Comparison of ENCODE assay signal across 10 cellular contexts in the genomic region with DNA sequence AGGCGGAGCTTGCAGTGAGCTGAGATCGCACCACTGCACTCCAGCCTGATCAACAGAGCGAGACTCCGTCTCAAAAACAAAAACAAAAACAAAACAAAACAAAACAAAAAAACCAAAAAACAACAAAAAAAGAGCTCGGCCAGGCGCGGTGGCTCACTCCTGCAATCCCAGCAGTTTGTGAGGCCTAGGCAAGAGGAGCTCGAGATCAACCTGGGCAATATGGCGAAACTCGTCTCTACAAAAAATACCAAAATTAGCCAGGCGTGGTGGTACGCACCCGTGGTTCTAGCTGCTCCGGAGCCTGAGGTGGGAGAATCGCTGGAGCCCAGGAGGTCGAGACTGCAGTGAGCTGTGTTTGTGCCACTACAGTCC. TPM values are rescaled to one million over a fixed set of nuclear protein-coding genes. Genes with fewer than 3 reads are reported as not detected.
A peak's percentile ranks its signal among the peaks of the same experiment; 100 is the strongest.
DNase-seq lines count a peak whose midpoint lies in the region; ATAC-seq and TF ChIP-seq lines count a peak whose summit lies in the region.
"Had no signal": no experiment of that assay in that cellular context is flagged by ENCODE, and none has a peak within 500 bp of the region (broad histone marks: within the 10 kb centered on the region; RNA-seq: fewer than 3 reads in every experiment).

No MANE protein-coding gene starts in this region.

- H3K4me2 ChIP-seq in SU-DHL-6 (ENCODE audit: low read depth, low read length, poor library complexity, severe bottlenecking) = peak overlapping the region; percentile 99

- no peaks in the 10 kb centered on the region for H3K27me3 ChIP-seq in heart left ventricle
- H3K27me3 ChIP-seq in SU-DHL-6 (ENCODE audit: low read length) = no peaks in the 10 kb centered on the region
- no peaks in the 10 kb centered on the region for H3K27me3 ChIP-seq in tibial artery
- H3K27me3 ChIP-seq in Peyer's patch = no peaks in the 10 kb centered on the region

- H2AFZ ChIP-seq in SU-DHL-6 (ENCODE audit: low read depth, low read length, severe bottlenecking) = peak overlapping the region; percentile 86

- intact Hi-C loops in heart left ventricle (cut with DNase I) (loop anchor here in 7 of 10 donors (5.0 to 10.0 kb wide), 7 partner anchors 37 to 400 kb away; a partner anchor contains a TSS), Right ventricle myocardium superior (cut with DNase I) (loop anchor here (5.0 kb wide), 1 partner anchor 37 kb away; a partner anchor contains a TSS), tibial artery (cut with DNase I; ENCODE audit: low total_unique reads) (loop anchor here (5.0 to 10.0 kb wide), 2 partner anchors 77 to 380 kb away; a partner anchor contains a TSS)

- TF ChIP-seq POLR2A in heart left ventricle (IDR thresholded peaks at IDR 0.05) (no peak), Peyer's patch (IDR thresholded peaks at IDR 0.05) (no peak)

- WGBS in heart left ventricle, 4 donors = 74 to 90% (median 86%) methylated on average over 16 of the region's 16 CpGs

- H3K27ac ChIP-seq in heart left ventricle (peak overlapping the region in 4 of 12 donors; percentile 9 to 49 (median 35)), SU-DHL-6 (ENCODE audit: low read depth, low read length) (peak overlapping the region; percentile 46), tibial artery (peak overlapping the region in 1 of 2 donors; percentile 72), Peyer's patch (peak overlapping the region in 2 of 4 donors; percentile 9 to 50)

- H4K20me1 ChIP-seq in SU-DHL-6 (ENCODE audit: low read depth, low read length) = no peaks in the 10 kb centered on the region

- H3K4me1 ChIP-seq in heart left ventricle (peaks cover 0 to 33% (median 9%) of the 10 kb centered on the region in 12 donors), tibial artery (peaks cover 0 to 19% (median 12%) of the 10 kb centered on the region in 4 donors), Peyer's patch (peaks cover 0 to 21% (median 0%) of the 10 kb centered on the region in 4 donors)

- H3K4me3 ChIP-seq in heart left ventricle (peak overlapping the region in 9 of 12 donors; percentile 30 to 67 (median 58)), SU-DHL-6 (ENCODE audit: insufficient read depth, low read length, poor library complexity, severe bottlenecking) (peak overlapping the region; percentile 61), fibroblast of mammary gland (ENCODE audit: control insufficient read depth, low read depth, low read length) (peak overlapping the region; percentile 14), tibial artery (peak overlapping the region; percentile 59 to 64), Peyer's patch (peak overlapping the region in 2 of 4 donors; percentile 44 to 55)

- ATAC-seq in heart left ventricle (no peak), Right ventricle myocardium superior (ENCODE audit: poor library complexity) (no peak), HG03196 (IDR thresholded peaks at IDR 0.05; ENCODE audit: unreplicated experiment) (no peak)

- peaks cover 40% of the 10 kb centered on the region for H3F3A ChIP-seq in SU-DHL-6 (ENCODE audit: insufficient read depth)

- TF ChIP-seq CTCF in heart left ventricle (IDR thresholded peaks at IDR 0.05) (no peak), SU-DHL-6 (IDR thresholded peaks at IDR 0.05; ENCODE audit: insufficient read depth, low read length, poor library complexity, severe bottlenecking) (no peak), fibroblast of mammary gland (conservative IDR thresholded peaks at IDR 0.05; ENCODE audit: control insufficient read depth, insufficient read depth, low read depth, low read length) (no peak), tibial artery (IDR thresholded peaks at IDR 0.05) (no peak), Peyer's patch (IDR thresholded peaks at IDR 0.05) (no peak)

- H3K9ac ChIP-seq in SU-DHL-6 (ENCODE audit: low read length) = peak overlapping the region; percentile 46

- no peaks in the 10 kb centered on the region for H3K9me2 ChIP-seq in SU-DHL-6 (replicated peaks; ENCODE audit: insufficient read depth, low read length)

- H3K36me3 ChIP-seq in heart left ventricle (no peaks in the 10 kb centered on the region), SU-DHL-6 (ENCODE audit: low read length) (no peaks in the 10 kb centered on the region), tibial artery (no peaks in the 10 kb centered on the region), Peyer's patch (no peaks in the 10 kb centered on the region)

- H3K9me3 ChIP-seq in heart left ventricle (no peaks in the 10 kb centered on the region), SU-DHL-6 (ENCODE audit: insufficient read depth, low read length) (no peaks in the 10 kb centered on the region), tibial artery (no peaks in the 10 kb centered on the region), Peyer's patch (no peaks in the 10 kb centered on the region)

- DNase-seq in heart left ventricle = peak in 1 of 5 donors; percentile 11
- no peak for DNase-seq in Right ventricle myocardium superior
- no peak for DNase-seq in fibroblast of mammary gland (ENCODE audit: low read depth)
- no peak for DNase-seq in tibial artery
- no peak for DNase-seq in DMS53 (lab: John Stamatoyannopoulos, UW)
- no peak for DNase-seq in Peyer's patch
- DNase-seq: NCI-H82 had no signal

- H3K79me2 ChIP-seq in SU-DHL-6 (ENCODE audit: insufficient read depth, low read length) = no peaks in the 10 kb centered on the region

RNA-seq across cellular contexts. Expression of a gene that starts 20.2 kb away (rescaled TPM):
- total RNA-seq in heart left ventricle (10 to 100 TPM in 1 of 9 donors, 1 to 10 TPM in 8; 3.7 to 10.2 (median 6.7) TPM), Right ventricle myocardium superior (10.8 TPM), Peyer's patch (1 to 10 TPM in 3 of 4 donors, under 1 TPM in 1; 0.88 to 2.6 (median 2.2) TPM)
- polyA plus RNA-seq in heart left ventricle = 10 to 100 TPM in 1 of 2 donors, 1 to 10 TPM in 1; 3.6 to 11.0 TPM

RNA-seq across cellular contexts. Expression of a gene that starts 37.4 kb away (rescaled TPM):
- total RNA-seq in heart left ventricle = not detected
- polyA plus RNA-seq in heart left ventricle = not detected
- total RNA-seq in Right ventricle myocardium superior = not detected
- total RNA-seq in Peyer's patch = not detected
- total RNA-seq: temporal lobe had no signal

RNA-seq across cellular contexts. Expression of a gene that starts 38.2 kb away (rescaled TPM):
- total RNA-seq in heart left ventricle = 10 to 100 TPM; 12.3 to 27.3 (median 23.9) TPM
- polyA plus RNA-seq in heart left ventricle = 10 to 100 TPM; 20.2 TPM
- 20.7 TPM for total RNA-seq in Right ventricle myocardium superior
- total RNA-seq in Peyer's patch = 10 to 100 TPM; 13.7 to 31.4 (median 21.8) TPM

RNA-seq across cellular contexts. Expression of a gene that starts 53.9 kb away (rescaled TPM):
- total RNA-seq in heart left ventricle (not detected), Right ventricle myocardium superior (not detected), Peyer's patch (not detected)
- not detected for polyA plus RNA-seq in heart left ventricle
- total RNA-seq: temporal lobe had no signal

RNA-seq across cellular contexts. Expression of a gene that starts 58.9 kb away (rescaled TPM):
- total RNA-seq in heart left ventricle = 1,000 to 10,000 TPM in 2 of 9 donors, 100 to 1,000 TPM in 7; 560 to 1,237 (median 771) TPM
- polyA plus RNA-seq in heart left ventricle = 1,000 to 10,000 TPM in 1 of 2 donors, 100 to 1,000 TPM in 1; 876 to 2,287 TPM
- total RNA-seq in Right ventricle myocardium superior = 577 TPM
- total RNA-seq in Peyer's patch = 1,000 to 10,000 TPM; 1,067 to 1,931 (median 1,321) TPM
